In genomic region chr13:91406619-91407018, GRCh38 we compare ENCODE assay signal across 8 cellular contexts. TPM values are rescaled to one million over a fixed set of nuclear protein-coding genes. Genes with fewer than 3 reads are reported as not detected.
DNase-seq lines count a peak whose midpoint lies in the region; ATAC-seq and TF ChIP-seq lines count a peak whose summit lies in the region.

No MANE protein-coding gene starts in this region.

- intact Hi-C loops in body of pancreas (cut with DNase I), result no loop called here

- no peaks in the 10 kb centered on the region for H3K9me3 ChIP-seq in body of pancreas

- ATAC-seq in GM19328 (IDR thresholded peaks at IDR 0.05; ENCODE audit: unreplicated experiment), result peak; percentile 74
- ATAC-seq in HG03354 (IDR thresholded peaks at IDR 0.05; ENCODE audit: poor library complexity, severe bottlenecking, unreplicated experiment), result peak; percentile 78
- no peak for ATAC-seq in body of pancreas

- DNase-seq in NCI-H2227 (lab: John Stamatoyannopoulos, UW; ENCODE audit: unreplicated experiment), result peak; percentile 21
- DNase-seq in NCI-H2227 treated with DMSO at 0.1 percent for 48 hours (lab: John Stamatoyannopoulos, UW), result no peak
- peak; percentile 93 for DNase-seq in NCI-H69 (lab: John Stamatoyannopoulos, UW)
- peak in 2 of 4 donors; percentile 15 to 21 for DNase-seq in body of pancreas
- DNase-seq in midbrain (lab: John Stamatoyannopoulos, UW), result peak; percentile 43
- DNase-seq in effector CD8-positive, alpha-beta T cell (lab: John Stamatoyannopoulos, UW), result no peak

- peaks cover 0 to 1% of the 10 kb centered on the region in 2 donors for H3K27me3 ChIP-seq in body of pancreas

- 45 to 50% methylated on average over 5 of the region's 5 CpGs for WGBS in body of pancreas, 2 donors

- H3K4me3 ChIP-seq in body of pancreas, result no peak overlapping the region

- H3K36me3 ChIP-seq in body of pancreas (replicated peaks in 1 of 2; ENCODE audit: insufficient read depth in 1 of 2, low read depth in 2 of 2), result no peaks in the 10 kb centered on the region

- H3K4me1 ChIP-seq in body of pancreas, result no peaks in the 10 kb centered on the region

- no peak overlapping the region for H3K27ac ChIP-seq in body of pancreas

- no peak for TF ChIP-seq POLR2A in body of pancreas (IDR thresholded peaks at IDR 0.05)

- TF ChIP-seq CTCF in body of pancreas (IDR thresholded peaks at IDR 0.05), result peak in 6 of 7 experiments; percentile 5 to 38 (median 15)

RNA-seq across cellular contexts. Expression of gene GPC5, which starts 8.2 kb away (rescaled TPM):
- total RNA-seq in body of pancreas, result not detected

RNA-seq across cellular contexts. Expression of gene MIR17HG, which starts 59.1 kb away (rescaled TPM):
- total RNA-seq in body of pancreas, result 1 to 10 TPM; 7.5 to 9.6 TPM

Comparison
In these comparisons a context has a peak if more than half of its experiments do, and no peak if none do; other contexts are left out.
1. DNase-seq: peak in NCI-H2227 (single experiment), NCI-H69 (single experiment) and midbrain (single experiment); none in NCI-H2227 treated with DMSO at 0.1 percent for 48 hours (single experiment) and effector CD8-positive, alpha-beta T cell (single experiment).